1 cellular context compared by ENCODE assay signal in the genomic region with DNA sequence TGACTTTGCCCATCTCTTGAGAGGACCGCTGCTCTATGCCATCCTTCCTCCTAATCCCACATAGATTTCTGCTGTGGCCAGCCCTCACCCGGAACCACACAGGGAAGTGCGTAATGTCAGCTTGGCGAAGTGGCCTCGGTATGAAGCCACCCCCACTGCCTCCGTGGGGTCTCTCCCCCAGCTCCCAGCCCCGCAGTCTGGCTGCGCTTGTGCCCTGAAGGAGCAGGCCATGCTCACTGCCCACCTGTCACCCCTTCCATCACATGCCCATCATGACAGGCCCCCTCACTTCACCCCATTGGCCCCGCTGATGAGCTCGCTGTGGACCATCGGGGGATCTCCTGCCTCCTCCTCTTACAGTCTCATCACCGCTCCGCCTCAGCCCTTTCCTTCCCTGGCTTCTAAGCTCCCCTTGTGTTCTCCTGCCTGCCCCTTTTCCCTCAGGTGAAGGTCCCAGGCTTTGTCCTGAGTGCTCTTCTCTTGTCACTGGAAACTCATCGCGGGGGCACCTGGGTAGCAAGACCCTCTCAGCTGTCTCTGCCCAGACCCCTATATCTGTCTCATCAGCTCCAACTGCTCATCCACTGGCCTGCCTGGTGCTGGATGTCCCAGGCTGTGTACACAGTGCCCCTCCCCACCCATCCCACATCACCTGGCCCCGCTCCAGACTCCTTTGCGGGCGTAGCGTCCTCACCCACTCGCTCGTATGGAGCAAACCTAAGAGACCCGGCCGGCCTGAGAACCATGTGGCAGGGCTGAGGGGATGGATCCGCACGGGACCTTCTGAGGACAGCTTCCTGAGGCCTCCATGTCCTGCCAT.
TF ChIP-seq lines count a peak whose summit lies in the region.

No MANE protein-coding gene starts in this region.

TF ChIP-seq in IMR-90, 13 proteins besides CTCF, POLR2A, EP300 and RAD21 (continued from another document):
- TF ChIP-seq MAFK (IDR thresholded peaks at IDR 0.05; ENCODE audit: low read depth, low read length) (no peak), RFX5 (IDR thresholded peaks at IDR 0.05; ENCODE audit: low read depth, low read length) (no peak), CHD1 (IDR thresholded peaks at IDR 0.05; ENCODE audit: low read depth, low read length) (no peak), MXI1 (IDR thresholded peaks at IDR 0.05; ENCODE audit: borderline replicate concordance, low read depth, low read length) (no peak), FOS (IDR thresholded peaks at IDR 0.05; ENCODE audit: low read depth, low read length) (no peak)
- TF ChIP-seq, protein P1, sequence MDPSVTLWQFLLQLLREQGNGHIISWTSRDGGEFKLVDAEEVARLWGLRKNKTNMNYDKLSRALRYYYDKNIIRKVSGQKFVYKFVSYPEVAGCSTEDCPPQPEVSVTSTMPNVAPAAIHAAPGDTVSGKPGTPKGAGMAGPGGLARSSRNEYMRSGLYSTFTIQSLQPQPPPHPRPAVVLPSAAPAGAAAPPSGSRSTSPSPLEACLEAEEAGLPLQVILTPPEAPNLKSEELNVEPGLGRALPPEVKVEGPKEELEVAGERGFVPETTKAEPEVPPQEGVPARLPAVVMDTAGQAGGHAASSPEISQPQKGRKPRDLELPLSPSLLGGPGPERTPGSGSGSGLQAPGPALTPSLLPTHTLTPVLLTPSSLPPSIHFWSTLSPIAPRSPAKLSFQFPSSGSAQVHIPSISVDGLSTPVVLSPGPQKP (IDR thresholded peaks at IDR 0.05; ENCODE audit: borderline replicate concordance, low read depth, low read length): no peak
